34 cellular contexts compared by ENCODE assay signal in the genomic region with DNA sequence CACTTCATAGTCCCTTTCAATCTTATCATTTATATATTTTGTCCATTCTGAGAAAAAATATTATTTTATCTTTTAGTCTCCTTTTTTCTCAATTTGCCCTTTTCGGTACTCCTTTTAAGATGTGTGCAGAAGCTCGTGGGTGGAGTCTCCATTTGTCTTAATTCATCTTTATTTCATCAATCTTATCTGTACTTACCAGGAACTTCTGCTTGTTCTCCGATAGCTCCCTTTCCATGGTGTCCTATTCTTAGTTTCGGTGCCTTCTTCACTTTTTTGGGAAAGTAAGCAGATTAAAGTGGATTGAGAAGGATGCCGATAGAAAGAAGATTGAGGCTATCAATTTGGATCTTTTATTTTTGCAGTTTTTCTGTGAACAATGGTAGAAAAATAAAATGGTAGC.
DNase-seq lines count a peak whose midpoint lies in the region; ATAC-seq, FAIRE-seq and TF ChIP-seq lines count a peak whose summit lies in the region.
"Had no signal": no experiment of that assay in that cellular context is flagged by ENCODE, and none has a peak within 500 bp of the region (broad histone marks: within the 10 kb centered on the region; RNA-seq: fewer than 3 reads in every experiment).

No MANE protein-coding gene starts in this region.

- H4K91ac ChIP-seq in neuronal stem cell (ENCODE audit: low read depth, low read length, poor library complexity): no peak overlapping the region

- intact Hi-C loops in K562 (cut with micrococcal nuclease): no loop called here

- H3K14ac ChIP-seq in neuronal stem cell (ENCODE audit: low read length): no peak overlapping the region

- H3K27me3 Mint-ChIP-seq in GM23338 (ENCODE audit: insufficient read depth, low read depth, poor library complexity): peaks cover 2% of the 10 kb centered on the region
- H3K27me3 Mint-ChIP-seq: B cell; CD4-positive, alpha-beta T cell; CD4-positive, CD25-positive, alpha-beta regulatory T cell had no signal

- BruUV-seq in K562 (replicated peaks; lab: Mats Ljungman, UMichigan): no TSS peak

- WGBS in K562 (ENCODE audit: insufficient coverage, low coverage, missing lambda C conversion rate): 10% methylated on average over 5 of the region's 5 CpGs
- WGBS in neuronal stem cell (ENCODE audit: extremely low coverage in 2 of 2, insufficient read length in 2 of 2, insufficient replicate concordance in 1 of 2), 2 donors: no CpG with 5 or more reads among the region's 5 CpGs

- H3K27me3 ChIP-seq in GM23338 (ENCODE audit: insufficient read depth) (no peaks in the 10 kb centered on the region), K562 (ENCODE audit: control insufficient read depth in 2 of 2, insufficient read depth in 2 of 2, low read length in 2 of 2) (no peaks in the 10 kb centered on the region), neuronal stem cell (ENCODE audit: control insufficient read depth in 3 of 3, insufficient read depth in 3 of 3, low read depth in 1 of 3, low read length in 3 of 3) (no peaks in the 10 kb centered on the region)
- H3K27me3 ChIP-seq: BE2C; BLaER1; BLaER1 treated with 17β-estradiol and CSF1 and Interleukin-3, amounts not matched to agents 10 nM and 100 nM had no signal

- H3K36me3 Mint-ChIP-seq in GM23338 (ENCODE audit: low read depth): no peaks in the 10 kb centered on the region
- H3K36me3 Mint-ChIP-seq: CD14-positive monocyte; CD4-positive, alpha-beta memory T cell; CD4-positive, CD25-positive, alpha-beta regulatory T cell; CD8-positive, alpha-beta T cell had no signal

- H3F3A ChIP-seq in GM23338 (replicated peaks; ENCODE audit: low read depth): no peaks in the 10 kb centered on the region

- no peak overlapping the region for H2AK5ac ChIP-seq in neuronal stem cell (ENCODE audit: low read depth, low read length)

- H3K79me2 ChIP-seq in GM23338 (replicated peaks; ENCODE audit: insufficient read depth) (no peaks in the 10 kb centered on the region), K562 (ENCODE audit: control insufficient read depth, insufficient read depth, low read length) (no peaks in the 10 kb centered on the region)

- CTCF ChIA-PET in K562 (lab: Yijun Ruan, JAX; ENCODE audit: low intra/inter-chr PET ratio): no interaction called here

- H2BK15ac ChIP-seq in neuronal stem cell (ENCODE audit: low read length): no peak overlapping the region

- POLR2A ChIA-PET in K562 (lab: Yijun Ruan, JAX): no interaction called here

- no peak overlapping the region for H4K8ac ChIP-seq in neuronal stem cell (ENCODE audit: low read depth, low read length)

- H3K4me3 Mint-ChIP-seq in GM23338: no peak overlapping the region
- H3K4me3 Mint-ChIP-seq: B cell; CD14-positive monocyte; CD4-positive, alpha-beta memory T cell; CD4-positive, alpha-beta T cell; CD4-positive, CD25-positive, alpha-beta regulatory T cell; CD8-positive, alpha-beta memory T cell; CD8-positive, alpha-beta T cell had no signal

- H3K18ac ChIP-seq in neuronal stem cell (ENCODE audit: low read length): no peak overlapping the region

- peaks cover 7% of the 10 kb centered on the region for H3K4me1 Mint-ChIP-seq in GM23338
- H3K4me1 Mint-ChIP-seq: B cell; CD14-positive monocyte; CD4-positive, alpha-beta memory T cell; CD4-positive, CD25-positive, alpha-beta regulatory T cell; CD8-positive, alpha-beta memory T cell had no signal

- H3K23ac ChIP-seq in neuronal stem cell (ENCODE audit: low read depth, low read length, poor library complexity): no peak overlapping the region

- H3K9me1 ChIP-seq in K562 (ENCODE audit: control insufficient read depth, insufficient read depth, low read length): no peaks in the 10 kb centered on the region

- H2BK12ac ChIP-seq in neuronal stem cell (ENCODE audit: low read length): no peak overlapping the region

- H3K9me3 ChIP-seq in K562 (replicated peaks; ENCODE audit: control insufficient read depth, insufficient read depth, low read depth, low read length) (no peaks in the 10 kb centered on the region), neuronal stem cell (replicated peaks in 1 of 2; ENCODE audit: control insufficient read depth in 2 of 2, insufficient read depth in 1 of 2, low read depth in 1 of 2, low read length in 2 of 2) (no peaks in the 10 kb centered on the region)
- H3K9me3 ChIP-seq: A549; BE2C; BLaER1; BLaER1 treated with 17β-estradiol and CSF1 and Interleukin-3, amounts not matched to agents 10 nM and 100 nM; Caco-2 had no signal

- H3K36me3 ChIP-seq in GM23338 (ENCODE audit: insufficient read depth) (no peaks in the 10 kb centered on the region), K562 (ENCODE audit: control insufficient read depth, insufficient read depth, low read length) (no peaks in the 10 kb centered on the region), neuronal stem cell (replicated peaks in 1 of 2; ENCODE audit: control insufficient read depth in 2 of 2, insufficient read depth in 2 of 2, low read length in 2 of 2) (no peaks in the 10 kb centered on the region)
- H3K36me3 ChIP-seq: BE2C; BLaER1; BLaER1 treated with 17β-estradiol and CSF1 and Interleukin-3, amounts not matched to agents 10 nM and 100 nM had no signal

- H3K4me1 ChIP-seq in GM23338 (ENCODE audit: insufficient read depth) (0 out of 2 replicates have a peak, but pooled peaks cover 1% of the 10 kb centered on the region), K562 (replicated peaks in 1 of 2; ENCODE audit: control insufficient read depth in 2 of 2, insufficient read depth in 2 of 2, low read length in 2 of 2) (no peaks in the 10 kb centered on the region), neuronal stem cell (ENCODE audit: control insufficient read depth in 2 of 2, insufficient read depth in 1 of 2, low read depth in 1 of 2, low read length in 2 of 2) (no peaks in the 10 kb centered on the region)
- H3K4me1 ChIP-seq: A549; BE2C; BLaER1; BLaER1 treated with 17β-estradiol and CSF1 and Interleukin-3, amounts not matched to agents 10 nM and 100 nM; Caco-2 had no signal

- no peak for TF ChIP-seq CTCF in GM23338 (conservative IDR thresholded peaks at IDR 0.05; ENCODE audit: low read depth in 2 of 2)
- TF ChIP-seq CTCF in K562 (IDR thresholded peaks at IDR 0.05 in 2 of 3, conservative IDR thresholded peaks at IDR 0.05 in 1 of 3; ENCODE audit: insufficient read depth in 2 of 3, low read depth in 1 of 3, low read length in 3 of 3): no peak

- H3K9ac ChIP-seq in K562 (ENCODE audit: insufficient read depth in 1 of 2, low read depth in 2 of 2, low read length in 2 of 2) (no peak overlapping the region), neuronal stem cell (ENCODE audit: low read depth, low read length, poor library complexity) (no peak overlapping the region)
- H3K9ac ChIP-seq: BLaER1; BLaER1 treated with 17β-estradiol and CSF1 and Interleukin-3, amounts not matched to agents 10 nM and 100 nM had no signal

- no peak for FAIRE-seq in K562 (lab: Jason Lieb, UNC)
- FAIRE-seq: A549, D721Med had no signal

- in situ Hi-C loops in K562 (cut with MboI): no loop called here

- TF ChIP-seq EP300 in K562 (IDR thresholded peaks at IDR 0.05; ENCODE audit: low read length): no peak

- no peak overlapping the region for H2BK5ac ChIP-seq in neuronal stem cell (ENCODE audit: low read length)

- H3K79me1 ChIP-seq in neuronal stem cell (ENCODE audit: low read depth, low read length): no peaks in the 10 kb centered on the region

- no peak for TF ChIP-seq RAD21 in K562 (CRISPR knock-in tag; conservative IDR thresholded peaks at IDR 0.05 in 1 of 2, IDR thresholded peaks at IDR 0.05 in 1 of 2)

- H3K4ac ChIP-seq in neuronal stem cell (ENCODE audit: low read length): no peak overlapping the region

- no peaks in the 10 kb centered on the region for H4K20me1 ChIP-seq in GM23338 (replicated peaks; ENCODE audit: insufficient read depth)
- no peaks in the 10 kb centered on the region for H4K20me1 ChIP-seq in K562 (replicated peaks; ENCODE audit: control insufficient read depth, insufficient read depth, low read length)
- H4K20me1 ChIP-seq: BLaER1; BLaER1 treated with 17β-estradiol and CSF1 and Interleukin-3, amounts not matched to agents 10 nM and 100 nM had no signal

- no peak overlapping the region for H2BK120ac ChIP-seq in neuronal stem cell (ENCODE audit: low read depth, low read length)

- H3K27ac ChIP-seq in GM23338 (ENCODE audit: low read depth): no peak overlapping the region
- no peak overlapping the region for H3K27ac ChIP-seq in K562 (ENCODE audit: extremely low read depth, low read depth, low read length)
- no peak overlapping the region for H3K27ac ChIP-seq in neuronal stem cell (replicated peaks; ENCODE audit: low read length)
- H3K27ac ChIP-seq: 22Rv1; A549; BLaER1; BLaER1 treated with 17β-estradiol and CSF1 and Interleukin-3, amounts not matched to agents 10 nM and 100 nM; C4-2B had no signal

- H2AFZ ChIP-seq in GM23338 (peak overlapping the region; percentile 61; the same call in 1 of the 2 replicates), K562 (ENCODE audit: low read depth, low read length) (no peak overlapping the region), neuronal stem cell (ENCODE audit: low read length) (peak overlapping the region; percentile 9)

- H3K4me3 ChIP-seq in GM23338 (no peak overlapping the region), K562 (no peak overlapping the region), neuronal stem cell (ENCODE audit: low read length in 2 of 2) (no peak overlapping the region)
- H3K4me3 ChIP-seq: A549; BLaER1; BLaER1 treated with 17β-estradiol and CSF1 and Interleukin-3, amounts not matched to agents 10 nM and 100 nM had no signal

- no peak overlapping the region for H3K27ac Mint-ChIP-seq in GM23338
- H3K27ac Mint-ChIP-seq: B cell; CD14-positive monocyte; CD4-positive, alpha-beta memory T cell; CD4-positive, alpha-beta T cell; CD8-positive, alpha-beta memory T cell; CD8-positive, alpha-beta T cell had no signal

- no peaks in the 10 kb centered on the region; the same call in 2 of the 3 replicates for H3K9me3 Mint-ChIP-seq in GM23338
- H3K9me3 Mint-ChIP-seq: CD4-positive, alpha-beta T cell; CD8-positive, alpha-beta memory T cell; CD8-positive, alpha-beta T cell had no signal

- ATAC-seq in GM23338 (no peak), K562 (no peak), GM19023 (IDR thresholded peaks at IDR 0.05; ENCODE audit: unreplicated experiment) (no peak), GM19395 (IDR thresholded peaks at IDR 0.05; ENCODE audit: unreplicated experiment) (no peak)
- ATAC-seq: A549; CD8-positive, alpha-beta T cell had no signal

- no peak for DNase-seq in GM23338 (ENCODE audit: low spot score)
- peak in 1 of 4 experiments; percentile 4 for DNase-seq in K562 (ENCODE audit: extremely low read depth in 1 of 4, low spot score in 3 of 4)
- DNase-seq in neuronal stem cell (ENCODE audit: low spot score): no peak
- no peak for DNase-seq in inferior parietal cortex (ENCODE audit: extremely low spot score)
- DNase-seq: 8988T; ACHN; AML-193; BE2C; C1 segment of cervical spinal cord; Caco-2; Calu3; CD4-positive, alpha-beta memory T cell; CD4-positive, alpha-beta T cell; CD4-positive, CD25-positive, alpha-beta regulatory T cell; CD8-positive, alpha-beta memory T cell; CD8-positive, alpha-beta T cell; COR-L47; DMS 273 treated with DMSO at 0.1 percent for 48 hours; DMS153; DMS53; DMS79; DMS79 treated with DMSO at 0.1 percent for 48 hours; DND-41; EL had no signal

- no peak for TF ChIP-seq POLR2A in K562 (conservative IDR thresholded peaks at IDR 0.05)

- peaks cover 12% of the 10 kb centered on the region; the same call in 1 of the 2 replicates for H3K9me2 ChIP-seq in GM23338 (ENCODE audit: insufficient read depth)

- H3K4me2 ChIP-seq in GM23338 (no peak overlapping the region), K562 (ENCODE audit: insufficient read depth, low read length) (no peak overlapping the region), neuronal stem cell (ENCODE audit: insufficient read depth, low read length, poor library complexity, severe bottlenecking) (no peak overlapping the region)
- H3K4me2 ChIP-seq: A549; BLaER1; BLaER1 treated with 17β-estradiol and CSF1 and Interleukin-3, amounts not matched to agents 10 nM and 100 nM had no signal
